In genomic region chr6:158220786-158221442, GRCh38 we compare ENCODE assay signal across 1 cellular context.
A peak's percentile ranks its signal among the peaks of the same experiment; 100 is the strongest.
TF ChIP-seq lines count a peak whose summit lies in the region.

No MANE protein-coding gene starts in this region.

TF ChIP-seq in HepG2, 621 proteins besides CTCF, POLR2A, EP300 and RAD21 (continues in another document):
- TF ChIP-seq STAT6 (CRISPR knock-in tag; IDR thresholded peaks at IDR 0.05; ENCODE audit: borderline replicate concordance) (no peak), ZNF574 (CRISPR knock-in tag; IDR thresholded peaks at IDR 0.05) (0 out of 2 replicates have a peak, but pooled peaks have one; percentile 32), ZNF501 (CRISPR knock-in tag; IDR thresholded peaks at IDR 0.05) (no peak), ZNF687 (CRISPR knock-in tag; IDR thresholded peaks at IDR 0.05) (peak; percentile 58), MED1 (CRISPR knock-in tag; IDR thresholded peaks at IDR 0.05) (0 out of 2 replicates have a peak, but pooled peaks have one; percentile 18), CCDC6 (CRISPR knock-in tag; IDR thresholded peaks at IDR 0.05) (no peak), SATB2 (CRISPR knock-in tag; IDR thresholded peaks at IDR 0.05) (no peak), PHF8 (CRISPR knock-in tag; IDR thresholded peaks at IDR 0.05) (0 out of 2 replicates have a peak, but pooled peaks have one; percentile 22), HBP1 (CRISPR knock-in tag; IDR thresholded peaks at IDR 0.05; ENCODE audit: low read depth) (0 out of 2 replicates have a peak, but pooled peaks have one; percentile 54), SMARCE1 (IDR thresholded peaks at IDR 0.05; ENCODE audit: borderline replicate concordance) (no peak), ZNF296 (CRISPR knock-in tag; conservative IDR thresholded peaks at IDR 0.05) (no peak), AHDC1 (CRISPR knock-in tag; IDR thresholded peaks at IDR 0.05; ENCODE audit: borderline replicate concordance) (no peak), ZBTB1 (CRISPR knock-in tag; IDR thresholded peaks at IDR 0.05; ENCODE audit: borderline replicate concordance) (no peak), MAFG (CRISPR knock-in tag; IDR thresholded peaks at IDR 0.05) (no peak), ZBTB37 (CRISPR knock-in tag; IDR thresholded peaks at IDR 0.05) (no peak), NFE2 (CRISPR knock-in tag; IDR thresholded peaks at IDR 0.05) (no peak), BATF2 (CRISPR knock-in tag; IDR thresholded peaks at IDR 0.05) (no peak), ZNF878 (CRISPR knock-in tag; IDR thresholded peaks at IDR 0.05) (no peak), MAFF (IDR thresholded peaks at IDR 0.05; ENCODE audit: low read depth, low read length) (no peak), MXD3 (CRISPR knock-in tag; IDR thresholded peaks at IDR 0.05) (peak; percentile 56; the same call in 1 of the 2 replicates), KAT8 (CRISPR knock-in tag; IDR thresholded peaks at IDR 0.05) (0 out of 2 replicates have a peak, but pooled peaks have one; percentile 28), MTERF4 (CRISPR knock-in tag; IDR thresholded peaks at IDR 0.05) (0 out of 2 replicates have a peak, but pooled peaks have one; percentile 46), SOX5 (CRISPR knock-in tag; IDR thresholded peaks at IDR 0.05; ENCODE audit: borderline replicate concordance) (0 out of 2 replicates have a peak, but pooled peaks have one; percentile 31), ZNF24 (IDR thresholded peaks at IDR 0.05) (no peak), IRF9 (CRISPR knock-in tag; IDR thresholded peaks at IDR 0.05; ENCODE audit: borderline replicate concordance) (0 out of 2 replicates have a peak, but pooled peaks have one; percentile 39), FOXA3 (CRISPR knock-in tag; IDR thresholded peaks at IDR 0.05) (peak; percentile 48), STAG1 (CRISPR knock-in tag; IDR thresholded peaks at IDR 0.05) (peak; percentile 99), HDAC2 (CRISPR knock-in tag; IDR thresholded peaks at IDR 0.05) (0 out of 2 replicates have a peak, but pooled peaks have one; percentile 26), ZBTB38 (CRISPR knock-in tag; IDR thresholded peaks at IDR 0.05) (0 out of 2 replicates have a peak, but pooled peaks have one; percentile 36), MIER3 (CRISPR knock-in tag; IDR thresholded peaks at IDR 0.05; ENCODE audit: borderline replicate concordance) (peak; percentile 49; the same call in 1 of the 2 replicates), IKZF1 (IDR thresholded peaks at IDR 0.05) (no peak), ZNF136 (CRISPR knock-in tag; IDR thresholded peaks at IDR 0.05; ENCODE audit: low read depth) (no peak), SOX13 (IDR thresholded peaks at IDR 0.05) (no peak), SOX13 (CRISPR knock-in tag; conservative IDR thresholded peaks at IDR 0.05 in 1 of 2, IDR thresholded peaks at IDR 0.05 in 1 of 2) (peak in 1 of 2 experiments; percentile 59; a peak in 2 of 4 replicates), ZNF556 (CRISPR knock-in tag; IDR thresholded peaks at IDR 0.05; ENCODE audit: borderline replicate concordance) (no peak), GATAD1 (CRISPR knock-in tag; IDR thresholded peaks at IDR 0.05) (0 out of 2 replicates have a peak, but pooled peaks have one; percentile 27)
